1 cellular context compared by ENCODE assay signal in genomic region chr19:41233748-41234240, GRCh38.
TF ChIP-seq lines count a peak whose summit lies in the region.

No MANE protein-coding gene starts in this region.

TF ChIP-seq in K562, 482 proteins besides CTCF, POLR2A, EP300 and RAD21 (continued from another document):
- no peak for TF ChIP-seq IRF1 (CRISPR knock-in tag; IDR thresholded peaks at IDR 0.05; ENCODE audit: borderline replicate concordance)
- no peak for TF ChIP-seq EZH2 (IDR thresholded peaks at IDR 0.05; ENCODE audit: borderline replicate concordance, low read depth, low read length)
- no peak for TF ChIP-seq KDM4B (IDR thresholded peaks at IDR 0.05; ENCODE audit: borderline replicate concordance in 2 of 2, low read depth in 1 of 2)
- TF ChIP-seq TGIF2 (CRISPR knock-in tag; IDR thresholded peaks at IDR 0.05), result no peak
- TF ChIP-seq ZNF436 (CRISPR knock-in tag; IDR thresholded peaks at IDR 0.05), result no peak
- TF ChIP-seq, protein P1, sequence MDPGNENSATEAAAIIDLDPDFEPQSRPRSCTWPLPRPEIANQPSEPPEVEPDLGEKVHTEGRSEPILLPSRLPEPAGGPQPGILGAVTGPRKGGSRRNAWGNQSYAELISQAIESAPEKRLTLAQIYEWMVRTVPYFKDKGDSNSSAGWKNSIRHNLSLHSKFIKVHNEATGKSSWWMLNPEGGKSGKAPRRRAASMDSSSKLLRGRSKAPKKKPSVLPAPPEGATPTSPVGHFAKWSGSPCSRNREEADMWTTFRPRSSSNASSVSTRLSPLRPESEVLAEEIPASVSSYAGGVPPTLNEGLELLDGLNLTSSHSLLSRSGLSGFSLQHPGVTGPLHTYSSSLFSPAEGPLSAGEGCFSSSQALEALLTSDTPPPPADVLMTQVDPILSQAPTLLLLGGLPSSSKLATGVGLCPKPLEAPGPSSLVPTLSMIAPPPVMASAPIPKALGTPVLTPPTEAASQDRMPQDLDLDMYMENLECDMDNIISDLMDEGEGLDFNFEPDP (CRISPR knock-in tag; IDR thresholded peaks at IDR 0.05), result no peak
- TF ChIP-seq HDGF (IDR thresholded peaks at IDR 0.05), result no peak
- TF ChIP-seq, protein P2, sequence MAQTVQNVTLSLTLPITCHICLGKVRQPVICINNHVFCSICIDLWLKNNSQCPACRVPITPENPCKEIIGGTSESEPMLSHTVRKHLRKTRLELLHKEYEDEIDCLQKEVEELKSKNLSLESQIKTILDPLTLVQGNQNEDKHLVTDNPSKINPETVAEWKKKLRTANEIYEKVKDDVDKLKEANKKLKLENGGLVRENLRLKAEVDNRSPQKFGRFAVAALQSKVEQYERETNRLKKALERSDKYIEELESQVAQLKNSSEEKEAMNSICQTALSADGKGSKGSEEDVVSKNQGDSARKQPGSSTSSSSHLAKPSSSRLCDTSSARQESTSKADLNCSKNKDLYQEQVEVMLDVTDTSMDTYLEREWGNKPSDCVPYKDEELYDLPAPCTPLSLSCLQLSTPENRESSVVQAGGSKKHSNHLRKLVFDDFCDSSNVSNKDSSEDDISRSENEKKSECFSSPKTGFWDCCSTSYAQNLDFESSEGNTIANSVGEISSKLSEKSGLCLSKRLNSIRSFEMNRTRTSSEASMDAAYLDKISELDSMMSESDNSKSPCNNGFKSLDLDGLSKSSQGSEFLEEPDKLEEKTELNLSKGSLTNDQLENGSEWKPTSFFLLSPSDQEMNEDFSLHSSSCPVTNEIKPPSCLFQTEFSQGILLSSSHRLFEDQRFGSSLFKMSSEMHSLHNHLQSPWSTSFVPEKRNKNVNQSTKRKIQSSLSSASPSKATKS (CRISPR knock-in tag; IDR thresholded peaks at IDR 0.05), result no peak
- no peak for TF ChIP-seq KLF10 (CRISPR knock-in tag; IDR thresholded peaks at IDR 0.05)
- TF ChIP-seq NFIC (IDR thresholded peaks at IDR 0.05), result no peak
- TF ChIP-seq ZFP1 (CRISPR knock-in tag; IDR thresholded peaks at IDR 0.05), result no peak
- no peak for TF ChIP-seq GABPB1 (CRISPR knock-in tag; IDR thresholded peaks at IDR 0.05)
- TF ChIP-seq DDX20 (tag; IDR thresholded peaks at IDR 0.05; ENCODE audit: low read depth), result no peak
- TF ChIP-seq, protein P3, sequence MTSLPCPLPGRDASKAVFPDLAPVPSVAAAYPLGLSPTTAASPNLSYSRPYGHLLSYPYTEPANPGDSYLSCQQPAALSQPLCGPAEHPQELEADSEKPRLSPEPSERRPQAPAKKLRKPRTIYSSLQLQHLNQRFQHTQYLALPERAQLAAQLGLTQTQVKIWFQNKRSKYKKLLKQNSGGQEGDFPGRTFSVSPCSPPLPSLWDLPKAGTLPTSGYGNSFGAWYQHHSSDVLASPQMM (CRISPR knock-in tag; IDR thresholded peaks at IDR 0.05), result no peak
- TF ChIP-seq ZNF217 (CRISPR knock-in tag; IDR thresholded peaks at IDR 0.05), result no peak
- TF ChIP-seq ARNT (IDR thresholded peaks at IDR 0.05), result no peak
- TF ChIP-seq LEF1 (IDR thresholded peaks at IDR 0.05), result no peak
- TF ChIP-seq ZNF707 (CRISPR knock-in tag; conservative IDR thresholded peaks at IDR 0.05), result no peak
- no peak for TF ChIP-seq ZNF232 (CRISPR knock-in tag; IDR thresholded peaks at IDR 0.05)
- TF ChIP-seq ZFX (CRISPR knock-in tag; IDR thresholded peaks at IDR 0.05), result no peak
- no peak for TF ChIP-seq MYNN (IDR thresholded peaks at IDR 0.05)
- TF ChIP-seq MYNN (CRISPR knock-in tag; IDR thresholded peaks at IDR 0.05), result no peak
- TF ChIP-seq BCL6 (CRISPR knock-in tag; IDR thresholded peaks at IDR 0.05), result no peak
- no peak for TF ChIP-seq BRF2 (IDR thresholded peaks at IDR 0.05; ENCODE audit: borderline replicate concordance, insufficient read depth, insufficient read length)
- no peak for TF ChIP-seq E2F5 (CRISPR knock-in tag; IDR thresholded peaks at IDR 0.05)
- TF ChIP-seq RBM25 (IDR thresholded peaks at IDR 0.05; ENCODE audit: low read depth, low read length, severe bottlenecking), result peak; percentile 92
- peak; percentile 53 for TF ChIP-seq CHD4 (IDR thresholded peaks at IDR 0.05; ENCODE audit: insufficient read depth, insufficient replicate concordance, low read depth, low read length, poor library complexity, severe bottlenecking)
- TF ChIP-seq SMARCC2 (IDR thresholded peaks at IDR 0.05; ENCODE audit: low read depth), result no peak
- TF ChIP-seq, protein P4, sequence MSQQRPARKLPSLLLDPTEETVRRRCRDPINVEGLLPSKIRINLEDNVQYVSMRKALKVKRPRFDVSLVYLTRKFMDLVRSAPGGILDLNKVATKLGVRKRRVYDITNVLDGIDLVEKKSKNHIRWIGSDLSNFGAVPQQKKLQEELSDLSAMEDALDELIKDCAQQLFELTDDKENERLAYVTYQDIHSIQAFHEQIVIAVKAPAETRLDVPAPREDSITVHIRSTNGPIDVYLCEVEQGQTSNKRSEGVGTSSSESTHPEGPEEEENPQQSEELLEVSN (IDR thresholded peaks at IDR 0.05; ENCODE audit: borderline replicate concordance in 1 of 2, extremely low read depth in 1 of 2, insufficient read depth in 1 of 2, insufficient read length in 1 of 2, low read depth in 1 of 2, low read length in 1 of 2, poor library complexity in 1 of 2, severe bottlenecking in 1 of 2), result no peak
- TF ChIP-seq GABPB2 (CRISPR knock-in tag; conservative IDR thresholded peaks at IDR 0.05), result no peak
- no peak for TF ChIP-seq ARHGAP35 (IDR thresholded peaks at IDR 0.05; ENCODE audit: partially characterized antibody)
- no peak for TF ChIP-seq DMBX1 (CRISPR knock-in tag; IDR thresholded peaks at IDR 0.05; ENCODE audit: borderline replicate concordance)
- no peak for TF ChIP-seq RBBP5 (IDR thresholded peaks at IDR 0.05; ENCODE audit: borderline replicate concordance, insufficient read depth, low read length, poor library complexity, severe bottlenecking)
- TF ChIP-seq ZKSCAN1 (IDR thresholded peaks at IDR 0.05; ENCODE audit: low read depth, low read length), result no peak
- TF ChIP-seq MAFK (IDR thresholded peaks at IDR 0.05; ENCODE audit: low read length), result no peak
- TF ChIP-seq ZNF77 (CRISPR knock-in tag; IDR thresholded peaks at IDR 0.05), result no peak
- TF ChIP-seq ARID3A (IDR thresholded peaks at IDR 0.05; ENCODE audit: borderline replicate concordance, low read depth, low read length), result no peak
- no peak for TF ChIP-seq ZNF561 (CRISPR knock-in tag; conservative IDR thresholded peaks at IDR 0.05)
- TF ChIP-seq NCOA4 (IDR thresholded peaks at IDR 0.05; ENCODE audit: partially characterized antibody), result no peak
- TF ChIP-seq, protein P5, sequence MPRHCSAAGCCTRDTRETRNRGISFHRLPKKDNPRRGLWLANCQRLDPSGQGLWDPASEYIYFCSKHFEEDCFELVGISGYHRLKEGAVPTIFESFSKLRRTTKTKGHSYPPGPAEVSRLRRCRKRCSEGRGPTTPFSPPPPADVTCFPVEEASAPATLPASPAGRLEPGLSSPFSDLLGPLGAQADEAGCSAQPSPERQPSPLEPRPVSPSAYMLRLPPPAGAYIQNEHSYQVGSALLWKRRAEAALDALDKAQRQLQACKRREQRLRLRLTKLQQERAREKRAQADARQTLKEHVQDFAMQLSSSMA (CRISPR knock-in tag; IDR thresholded peaks at IDR 0.05), result no peak
- TF ChIP-seq MBD2 (IDR thresholded peaks at IDR 0.05; ENCODE audit: borderline replicate concordance, low read depth), result no peak
- TF ChIP-seq, protein P6, sequence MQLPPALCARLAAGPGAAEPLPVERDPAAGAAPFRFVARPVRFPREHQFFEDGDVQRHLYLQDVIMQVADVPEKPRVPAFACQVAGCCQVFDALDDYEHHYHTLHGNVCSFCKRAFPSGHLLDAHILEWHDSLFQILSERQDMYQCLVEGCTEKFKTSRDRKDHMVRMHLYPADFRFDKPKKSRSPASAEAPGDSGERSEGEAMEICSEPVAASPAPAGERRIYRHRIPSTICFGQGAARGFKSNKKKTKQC (CRISPR knock-in tag; IDR thresholded peaks at IDR 0.05), result no peak
- no peak for TF ChIP-seq SLC30A9 (CRISPR knock-in tag; IDR thresholded peaks at IDR 0.05)
- TF ChIP-seq BCOR (IDR thresholded peaks at IDR 0.05), result peak; percentile 63
- no peak for TF ChIP-seq FUS (optimal IDR thresholded peaks at IDR 0.05; ENCODE audit: low read depth, low read length)
- TF ChIP-seq CEBPB (tag; IDR thresholded peaks at IDR 0.05), result no peak
- no peak for TF ChIP-seq COPS2 (conservative IDR thresholded peaks at IDR 0.05)
- TF ChIP-seq TAF1 (IDR thresholded peaks at IDR 0.05; ENCODE audit: control insufficient read depth, extremely low read depth, insufficient read depth, low read length, severe bottlenecking), result no peak
- TF ChIP-seq SAFB (IDR thresholded peaks at IDR 0.05; ENCODE audit: borderline replicate concordance, low read depth, low read length), result no peak
- peak; percentile 90; the same call in 1 of the 2 replicates for TF ChIP-seq PTBP1 (IDR thresholded peaks at IDR 0.05; ENCODE audit: low read depth, low read length)
- TF ChIP-seq ZC3H8 (IDR thresholded peaks at IDR 0.05), result no peak
- no peak for TF ChIP-seq MCM3 (IDR thresholded peaks at IDR 0.05)
- TF ChIP-seq TEAD4 (IDR thresholded peaks at IDR 0.05; ENCODE audit: low read length), result no peak
- no peak for TF ChIP-seq TEAD4 (CRISPR knock-in tag; IDR thresholded peaks at IDR 0.05; ENCODE audit: borderline replicate concordance)
- TF ChIP-seq TBP (optimal IDR thresholded peaks at IDR 0.05; ENCODE audit: low read depth, low read length), result no peak
- TF ChIP-seq, protein P7, sequence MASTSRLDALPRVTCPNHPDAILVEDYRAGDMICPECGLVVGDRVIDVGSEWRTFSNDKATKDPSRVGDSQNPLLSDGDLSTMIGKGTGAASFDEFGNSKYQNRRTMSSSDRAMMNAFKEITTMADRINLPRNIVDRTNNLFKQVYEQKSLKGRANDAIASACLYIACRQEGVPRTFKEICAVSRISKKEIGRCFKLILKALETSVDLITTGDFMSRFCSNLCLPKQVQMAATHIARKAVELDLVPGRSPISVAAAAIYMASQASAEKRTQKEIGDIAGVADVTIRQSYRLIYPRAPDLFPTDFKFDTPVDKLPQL (IDR thresholded peaks at IDR 0.05; ENCODE audit: extremely low read depth, insufficient read length), result no peak
- TF ChIP-seq SMARCA5 (IDR thresholded peaks at IDR 0.05), result peak; percentile 36
- peak; percentile 29 to 30; a peak in 2 of 4 replicates for TF ChIP-seq RCOR1 (IDR thresholded peaks at IDR 0.05; ENCODE audit: borderline replicate concordance in 1 of 2, low read depth in 2 of 2, low read length in 2 of 2)
- no peak for TF ChIP-seq SREBF2 (CRISPR knock-in tag; IDR thresholded peaks at IDR 0.05)
- no peak for TF ChIP-seq ZNF212 (CRISPR knock-in tag; IDR thresholded peaks at IDR 0.05)
- TF ChIP-seq ATF1 (CRISPR knock-in tag; IDR thresholded peaks at IDR 0.05), result no peak
- TF ChIP-seq ATF1 (tag; IDR thresholded peaks at IDR 0.05), result no peak
- no peak for TF ChIP-seq NRF1 (conservative IDR thresholded peaks at IDR 0.05 in 1 of 2, IDR thresholded peaks at IDR 0.05 in 1 of 2)
- TF ChIP-seq ZFP36 (IDR thresholded peaks at IDR 0.05; ENCODE audit: low read depth, low read length, partially characterized antibody), result peak; percentile 88
- TF ChIP-seq EWSR1 (IDR thresholded peaks at IDR 0.05; ENCODE audit: borderline replicate concordance, low read depth, partially characterized antibody), result no peak
- peak; percentile 79 for TF ChIP-seq SPI1 (IDR thresholded peaks at IDR 0.05; ENCODE audit: borderline replicate concordance, low read depth, low read length)
- no peak for TF ChIP-seq RFX7 (CRISPR knock-in tag; IDR thresholded peaks at IDR 0.05)
- TF ChIP-seq CBX3 (IDR thresholded peaks at IDR 0.05; ENCODE audit: borderline replicate concordance in 1 of 2, low read length in 2 of 2), result no peak
- no peak for TF ChIP-seq YY1 (IDR thresholded peaks at IDR 0.05; ENCODE audit: borderline replicate concordance in 1 of 3, control insufficient read depth in 1 of 3, extremely low read depth in 1 of 3, insufficient read depth in 3 of 3, insufficient read length in 1 of 3, insufficient replicate concordance in 2 of 3, low read depth in 1 of 3, low read length in 2 of 3)
- TF ChIP-seq PYGO2 (tag; IDR thresholded peaks at IDR 0.05), result no peak
TF ChIP-seq in K562: peak in this region for 9.
